ENCODE assay signal across 8 cellular contexts in genomic region chr7:42014625-42015412, GRCh38.
DNase-seq lines count a peak whose midpoint lies in the region; ATAC-seq and TF ChIP-seq lines count a peak whose summit lies in the region.

No MANE protein-coding gene starts in this region.

- H3K36me3 ChIP-seq in Panc1 (ENCODE audit: control insufficient read depth, insufficient read depth, low read length) = no peaks in the 10 kb centered on the region

- no peak overlapping the region for H3K4me3 Mint-ChIP-seq in neural crest cell
- no peak overlapping the region for H3K4me3 Mint-ChIP-seq in activated T-helper 1 cell treated with anti-CD3 and anti-CD28 coated beads, Interleukin-12 subunit alpha, Interleukin-12 subunit beta, Interleukin-2, Interleukin-4 antibody, amounts not matched to agents 30 ng/mL and 10 ng/mL and 1 ng/mL, durations not matched to agents 14 hours and 24 hours and 36 hours

- in situ Hi-C loops in Panc1 (cut with HindIII; ENCODE audit: low pct_unique_long_range_greater_than_20kb, low sequenced_read_pairs) = no loop called here

- H3K27ac Mint-ChIP-seq in neural crest cell (ENCODE audit: unreplicated experiment) = no peak overlapping the region
- no peak overlapping the region for H3K27ac Mint-ChIP-seq in activated T-helper 1 cell treated with anti-CD3 and anti-CD28 coated beads, Interleukin-12 subunit alpha, Interleukin-12 subunit beta, Interleukin-2, Interleukin-4 antibody, amounts not matched to agents 30 ng/mL and 10 ng/mL and 1 ng/mL, durations not matched to agents 14 hours and 24 hours and 36 hours

- no TSS peak for BruUV-seq in Panc1 (replicated peaks; lab: Mats Ljungman, UMichigan)

- DNase-seq in AG20443 (ENCODE audit: low spot score) = peak; percentile 33
- no peak for DNase-seq in Panc1 (ENCODE audit: low read depth, low spot score)
- DNase-seq in ecto neural progenitor cell (ENCODE audit: low spot score) = peak; percentile 61
- peak; percentile 43 for DNase-seq in neural crest cell (ENCODE audit: low read depth, low spot score)
- no peak for DNase-seq in activated T-helper 1 cell treated with anti-CD3 and anti-CD28 coated beads, Interleukin-12 subunit alpha, Interleukin-12 subunit beta, Interleukin-2, Interleukin-4 antibody, amounts not matched to agents 30 ng/mL and 10 ng/mL and 1 ng/mL, durations not matched to agents 14 hours and 24 hours and 36 hours (ENCODE audit: low spot score)

- TF ChIP-seq CTCF in Panc1 (IDR thresholded peaks at IDR 0.05) (peak; percentile 93), neural crest cell (conservative IDR thresholded peaks at IDR 0.05) (peak; percentile 79)

- intact Hi-C loops in Panc1 (cut with micrococcal nuclease; ENCODE audit: unreplicated experiment) = no loop called here
- intact Hi-C loops in activated T-helper 1 cell treated with anti-CD3 and anti-CD28 coated beads, Interleukin-12 subunit alpha, Interleukin-12 subunit beta, Interleukin-2, Interleukin-4 antibody, amounts not matched to agents 30 ng/mL and 10 ng/mL and 1 ng/mL, durations not matched to agents 14 hours and 24 hours and 36 hours (cut with micrococcal nuclease) = loop anchor here (1.0 to 2.0 kb wide), 2 partner anchors 861 to 872 kb away; no protein-coding TSS in a partner anchor

- no peaks in the 10 kb centered on the region for H3K4me1 ChIP-seq in Panc1 (ENCODE audit: control insufficient read depth, insufficient read depth, low read length)

- H3K4me1 Mint-ChIP-seq in neural crest cell = peaks cover 45% of the 10 kb centered on the region
- no peaks in the 10 kb centered on the region for H3K4me1 Mint-ChIP-seq in activated T-helper 1 cell treated with anti-CD3 and anti-CD28 coated beads, Interleukin-12 subunit alpha, Interleukin-12 subunit beta, Interleukin-2, Interleukin-4 antibody, amounts not matched to agents 30 ng/mL and 10 ng/mL and 1 ng/mL, durations not matched to agents 14 hours and 24 hours and 36 hours (ENCODE audit: low read depth)

- H3K27ac ChIP-seq in Panc1 (ENCODE audit: low read length) = no peak overlapping the region

- peaks cover 65% of the 10 kb centered on the region for H3K36me3 Mint-ChIP-seq in neural crest cell (ENCODE audit: low read depth)
- no peaks in the 10 kb centered on the region for H3K36me3 Mint-ChIP-seq in activated T-helper 1 cell treated with anti-CD3 and anti-CD28 coated beads, Interleukin-12 subunit alpha, Interleukin-12 subunit beta, Interleukin-2, Interleukin-4 antibody, amounts not matched to agents 30 ng/mL and 10 ng/mL and 1 ng/mL, durations not matched to agents 14 hours and 24 hours and 36 hours (ENCODE audit: low read depth)

- POLR2A ChIA-PET in Panc1 (lab: Charles Lee) = no interaction called here

- H3K9me3 Mint-ChIP-seq in neural crest cell = peaks cover 11% of the 10 kb centered on the region
- H3K9me3 Mint-ChIP-seq in activated T-helper 1 cell treated with anti-CD3 and anti-CD28 coated beads, Interleukin-12 subunit alpha, Interleukin-12 subunit beta, Interleukin-2, Interleukin-4 antibody, amounts not matched to agents 30 ng/mL and 10 ng/mL and 1 ng/mL, durations not matched to agents 14 hours and 24 hours and 36 hours = peaks cover 9% of the 10 kb centered on the region

- no peaks in the 10 kb centered on the region for H3K27me3 ChIP-seq in Panc1 (ENCODE audit: control insufficient read depth, insufficient read depth, low read length)

- no peak overlapping the region for H3K4me3 ChIP-seq in Panc1 (ENCODE audit: low read depth in 2 of 2, low read length in 2 of 2)

- H3K27me3 Mint-ChIP-seq in neural crest cell (ENCODE audit: low read depth) = no peaks in the 10 kb centered on the region
- H3K27me3 Mint-ChIP-seq in activated T-helper 1 cell treated with anti-CD3 and anti-CD28 coated beads, Interleukin-12 subunit alpha, Interleukin-12 subunit beta, Interleukin-2, Interleukin-4 antibody, amounts not matched to agents 30 ng/mL and 10 ng/mL and 1 ng/mL, durations not matched to agents 14 hours and 24 hours and 36 hours (ENCODE audit: insufficient read depth) = peaks cover 2% of the 10 kb centered on the region

- no peaks in the 10 kb centered on the region for H3K9me3 ChIP-seq in Panc1 (ENCODE audit: control insufficient read depth, insufficient read depth, low read depth, low read length)

- ATAC-seq in GM18868 (IDR thresholded peaks at IDR 0.05; ENCODE audit: unreplicated experiment) (peak; percentile 45), Panc1 (peak; percentile 76), GM18511 (IDR thresholded peaks at IDR 0.05; ENCODE audit: unreplicated experiment) (no peak), HG03025 (IDR thresholded peaks at IDR 0.05; ENCODE audit: low FRiP score, unreplicated experiment) (no peak)

- CTCF ChIA-PET in Panc1 (lab: Charles Lee) = no interaction called here

Comparison
In these comparisons a context has a peak if more than half of its experiments do, and no peak if none do; other contexts are left out.
1. DNase-seq: peak in AG20443 (single experiment), ecto neural progenitor cell (single experiment) and neural crest cell (single experiment); none in Panc1 (single experiment) and activated T-helper 1 cell treated with anti-CD3 and anti-CD28 coated beads, Interleukin-12 subunit alpha, Interleukin-12 subunit beta, Interleukin-2, Interleukin-4 antibody, amounts not matched to agents 30 ng/mL and 10 ng/mL and 1 ng/mL, durations not matched to agents 14 hours and 24 hours and 36 hours (single experiment).
2. ATAC-seq: peak in GM18868 (single experiment) and Panc1 (single experiment); none in GM18511 (single experiment) and HG03025 (single experiment).